8 cellular contexts compared by ENCODE assay signal in the genomic region with DNA sequence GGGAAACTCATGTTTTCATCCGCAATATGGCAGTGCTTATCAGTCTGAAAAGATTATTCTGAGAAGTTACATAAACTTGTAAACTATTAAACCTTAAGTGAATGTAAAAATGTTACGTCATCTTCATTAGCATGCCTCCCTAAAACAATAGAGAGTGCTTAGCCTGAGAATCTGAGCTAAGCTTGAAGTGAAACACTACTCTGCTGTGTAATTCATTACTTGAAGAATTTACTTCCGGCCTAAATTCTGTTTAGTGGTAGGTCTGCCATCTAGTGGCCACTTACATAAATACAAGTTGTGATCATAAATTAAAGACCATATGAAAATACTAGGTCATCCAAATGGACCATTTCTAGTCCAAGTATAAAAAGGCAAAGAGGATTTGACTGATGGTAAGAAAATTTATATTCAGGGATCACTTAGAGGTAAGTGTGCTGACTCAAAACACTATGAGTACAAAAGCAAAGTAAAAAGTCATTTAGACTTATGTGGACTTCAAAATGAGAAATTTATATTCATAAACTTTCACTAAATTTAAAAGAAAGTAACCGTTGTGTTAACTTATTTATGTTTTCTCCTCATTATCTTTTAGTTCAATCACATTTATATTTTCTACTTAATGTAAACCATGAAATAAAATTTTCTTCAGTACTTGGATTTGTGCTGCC.
DNase-seq lines count a peak whose midpoint lies in the region; ATAC-seq and TF ChIP-seq lines count a peak whose summit lies in the region.

No MANE protein-coding gene starts in this region.

- H3K36me3 ChIP-seq in cardiac muscle cell = no peaks in the 10 kb centered on the region

- no peaks in the 10 kb centered on the region for H3K9me3 ChIP-seq in cardiac muscle cell (ENCODE audit: low read depth)

- H3K4me1 Mint-ChIP-seq in activated CD8-positive, alpha-beta T cell treated with anti-CD3 and anti-CD28 coated beads, Interleukin-2, amount 10 ng/mL, durations not matched to agents 7 days and 5 days (ENCODE audit: low read depth) = no peaks in the 10 kb centered on the region
- peaks cover 2% of the 10 kb centered on the region for H3K4me1 Mint-ChIP-seq in T-helper 2 cell treated with Interferon-gamma antibody and Interleukin-4, amounts not matched to agents 5 μg/mL and 100 μg/mL, for 36 hours (ENCODE audit: low read depth)

- no peaks in the 10 kb centered on the region for H3K9me3 Mint-ChIP-seq in activated CD8-positive, alpha-beta T cell treated with anti-CD3 and anti-CD28 coated beads, Interleukin-2, amount 10 ng/mL, durations not matched to agents 7 days and 5 days (ENCODE audit: insufficient read depth)
- H3K9me3 Mint-ChIP-seq in T-helper 2 cell treated with Interferon-gamma antibody and Interleukin-4, amounts not matched to agents 5 μg/mL and 100 μg/mL, for 36 hours = no peaks in the 10 kb centered on the region

- DNase-seq in COLO829 (ENCODE audit: low spot score) (peak; percentile 27), NCI-H1694 treated with DMSO at 0.1 percent for 48 hours (lab: John Stamatoyannopoulos, UW) (peak; percentile 23), cardiac muscle cell (ENCODE audit: low read depth in 1 of 2, low spot score in 1 of 2) (peak; percentile 71 to 78), renal cortical epithelial cell (ENCODE audit: low read depth) (peak; percentile 75)
- DNase-seq in activated CD8-positive, alpha-beta T cell treated with anti-CD3 and anti-CD28 coated beads, Interleukin-2, amount 10 ng/mL, durations not matched to agents 7 days and 5 days = peak; percentile 46
- DNase-seq in T-helper 2 cell treated with Interferon-gamma antibody and Interleukin-4, amounts not matched to agents 5 μg/mL and 100 μg/mL, for 36 hours (ENCODE audit: low spot score) = no peak

- H3K27ac Mint-ChIP-seq in activated CD8-positive, alpha-beta T cell treated with anti-CD3 and anti-CD28 coated beads, Interleukin-2, amount 10 ng/mL, durations not matched to agents 7 days and 5 days = no peak overlapping the region
- H3K27ac Mint-ChIP-seq in T-helper 2 cell treated with Interferon-gamma antibody and Interleukin-4, amounts not matched to agents 5 μg/mL and 100 μg/mL, for 36 hours = no peak overlapping the region

- POLR2A ChIA-PET in activated CD8-positive, alpha-beta T cell treated with anti-CD3 and anti-CD28 coated beads, Interleukin-2, amount 10 ng/mL, durations not matched to agents 7 days and 5 days (lab: Charles Lee) = no interaction called here

- TF ChIP-seq CTCF in cardiac muscle cell (IDR thresholded peaks at IDR 0.05; ENCODE audit: low read depth, low read length) = peak; percentile 56

- no peaks in the 10 kb centered on the region for H3K4me1 ChIP-seq in cardiac muscle cell (ENCODE audit: low read depth)

- ATAC-seq in GM18861 (IDR thresholded peaks at IDR 0.05; ENCODE audit: unreplicated experiment) (peak; percentile 88), HG02973 (IDR thresholded peaks at IDR 0.05; ENCODE audit: unreplicated experiment) (peak; percentile 86)
- peak; percentile 42 for ATAC-seq in activated CD8-positive, alpha-beta T cell treated with anti-CD3 and anti-CD28 coated beads, Interleukin-2, amount 10 ng/mL, durations not matched to agents 7 days and 5 days

- no peaks in the 10 kb centered on the region for H3K27me3 ChIP-seq in cardiac muscle cell

- no peak overlapping the region for H3K4me3 ChIP-seq in cardiac muscle cell

- no peaks in the 10 kb centered on the region for H3K36me3 Mint-ChIP-seq in activated CD8-positive, alpha-beta T cell treated with anti-CD3 and anti-CD28 coated beads, Interleukin-2, amount 10 ng/mL, durations not matched to agents 7 days and 5 days (ENCODE audit: low read depth)
- H3K36me3 Mint-ChIP-seq in T-helper 2 cell treated with Interferon-gamma antibody and Interleukin-4, amounts not matched to agents 5 μg/mL and 100 μg/mL, for 36 hours (ENCODE audit: low read depth) = no peaks in the 10 kb centered on the region

- no peaks in the 10 kb centered on the region for H3K27me3 Mint-ChIP-seq in activated CD8-positive, alpha-beta T cell treated with anti-CD3 and anti-CD28 coated beads, Interleukin-2, amount 10 ng/mL, durations not matched to agents 7 days and 5 days (ENCODE audit: low read depth)
- no peaks in the 10 kb centered on the region for H3K27me3 Mint-ChIP-seq in T-helper 2 cell treated with Interferon-gamma antibody and Interleukin-4, amounts not matched to agents 5 μg/mL and 100 μg/mL, for 36 hours (ENCODE audit: low read depth)

- CTCF ChIA-PET in activated CD8-positive, alpha-beta T cell treated with anti-CD3 and anti-CD28 coated beads, Interleukin-2, amount 10 ng/mL, durations not matched to agents 7 days and 5 days (lab: Charles Lee) = no interaction called here

- no peak overlapping the region for H3K27ac ChIP-seq in cardiac muscle cell

- H3K4me3 Mint-ChIP-seq in activated CD8-positive, alpha-beta T cell treated with anti-CD3 and anti-CD28 coated beads, Interleukin-2, amount 10 ng/mL, durations not matched to agents 7 days and 5 days = no peak overlapping the region
- H3K4me3 Mint-ChIP-seq in T-helper 2 cell treated with Interferon-gamma antibody and Interleukin-4, amounts not matched to agents 5 μg/mL and 100 μg/mL, for 36 hours = no peak overlapping the region
